ENCODE assay signal across 21 cellular contexts in genomic region chr1:155478270-155478852, GRCh38.
"Had no signal": no experiment of that assay in that cellular context is flagged by ENCODE, and none has a peak within 500 bp of the region (broad histone marks: within the 10 kb centered on the region; RNA-seq: fewer than 3 reads in every experiment).

No MANE protein-coding gene starts in this region.

- H3K4me3 ChIP-seq: dorsolateral prefrontal cortex, stomach had no signal

- DNase-seq: activated CD4-positive, alpha-beta T cell treated with anti-CD3 and anti-CD28 coated beads for 4 hours; activated CD8-positive, alpha-beta T cell treated with anti-CD3 and anti-CD28 coated beads for 36 hours; activated naive CD4-positive, alpha-beta T cell treated with Interleukin-2 at 50 U/mL for 16 hours; activated naive CD8-positive, alpha-beta T cell treated with anti-CD3 and anti-CD28 coated beads, Interleukin-2, amount 10 ng/mL, durations not matched to agents 7 days and 5 days; activated T-cell treated with anti-CD3 and anti-CD28 coated beads, Interleukin-2, amount 50 U/mL, for 1 hour; amygdala; caudate nucleus; dorsolateral prefrontal cortex; head of caudate nucleus; immature natural killer cell; left ventricle myocardium superior; stimulated activated CD4-positive, alpha-beta T cell treated with anti-CD3 and anti-CD28 coated beads, Interleukin-12 subunit alpha, Interleukin-12 subunit beta, amount 100 ng/mL, for 4 hours; stimulated activated CD4-positive, alpha-beta T cell treated with anti-CD3 and anti-CD28 coated beads, Interleukin-1b, Interleukin-23, amount 100 ng/mL, for 48 hours; stomach; T-helper 2 cell had no signal

- FAIRE-seq: colon, frontal cortex had no signal

- H3K27ac ChIP-seq: stomach had no signal

- H3K27me3 ChIP-seq: dorsolateral prefrontal cortex, stomach had no signal

- H3K9me3 ChIP-seq: stomach had no signal

- ATAC-seq: activated CD8-positive, alpha-beta T cell treated with anti-CD3 and anti-CD28 coated beads for 36 hours had no signal

- H3K27me3 Mint-ChIP-seq: activated CD8-positive, alpha-beta T cell treated with anti-CD3 and anti-CD28 coated beads for 36 hours; activated naive CD8-positive, alpha-beta T cell treated with anti-CD3 and anti-CD28 coated beads, Interleukin-2, amount 10 ng/mL, durations not matched to agents 7 days and 5 days; brain; progenitor cell of endocrine pancreas had no signal

- H3K9me3 Mint-ChIP-seq: brain, immature natural killer cell, neural crest cell had no signal

- H3K4me3 Mint-ChIP-seq: activated CD8-positive, alpha-beta T cell treated with anti-CD3 and anti-CD28 coated beads for 36 hours; activated naive CD8-positive, alpha-beta T cell treated with anti-CD3 and anti-CD28 coated beads, Interleukin-2, amount 10 ng/mL, durations not matched to agents 7 days and 5 days; brain; immature natural killer cell; neural crest cell had no signal

- H3K4me1 Mint-ChIP-seq: activated naive CD8-positive, alpha-beta T cell treated with anti-CD3 and anti-CD28 coated beads, Interleukin-2, amount 10 ng/mL, durations not matched to agents 7 days and 5 days; neural crest cell had no signal

- H3K27ac Mint-ChIP-seq: activated CD8-positive, alpha-beta T cell treated with anti-CD3 and anti-CD28 coated beads for 36 hours; activated naive CD8-positive, alpha-beta T cell treated with anti-CD3 and anti-CD28 coated beads, Interleukin-2, amount 10 ng/mL, durations not matched to agents 7 days and 5 days; activated T-helper 2 cell treated with anti-CD3 and anti-CD28 coated beads, Interferon-gamma antibody, Interleukin-2, Interleukin-4, amounts not matched to agents 10 μg/mL and 5 μg/mL and 100 μg/mL, durations not matched to agents 14 hours and 24 hours and 36 hours; progenitor cell of endocrine pancreas had no signal
